In genomic region chr5:19706776-19707175, GRCh38 we compare ENCODE assay signal across 3 cellular contexts.
"Had no signal": no experiment of that assay in that cellular context is flagged by ENCODE, and none has a peak within 500 bp of the region (broad histone marks: within the 10 kb centered on the region; RNA-seq: fewer than 3 reads in every experiment).

No MANE protein-coding gene starts in this region.

- DNase-seq: GDM1, GF-D8 had no signal

- H3K4me3 ChIP-seq: GM12878 had no signal

- ATAC-seq: GM12878 had no signal
